Comparison of ENCODE assay signal across 14 cellular contexts in the genomic region with DNA sequence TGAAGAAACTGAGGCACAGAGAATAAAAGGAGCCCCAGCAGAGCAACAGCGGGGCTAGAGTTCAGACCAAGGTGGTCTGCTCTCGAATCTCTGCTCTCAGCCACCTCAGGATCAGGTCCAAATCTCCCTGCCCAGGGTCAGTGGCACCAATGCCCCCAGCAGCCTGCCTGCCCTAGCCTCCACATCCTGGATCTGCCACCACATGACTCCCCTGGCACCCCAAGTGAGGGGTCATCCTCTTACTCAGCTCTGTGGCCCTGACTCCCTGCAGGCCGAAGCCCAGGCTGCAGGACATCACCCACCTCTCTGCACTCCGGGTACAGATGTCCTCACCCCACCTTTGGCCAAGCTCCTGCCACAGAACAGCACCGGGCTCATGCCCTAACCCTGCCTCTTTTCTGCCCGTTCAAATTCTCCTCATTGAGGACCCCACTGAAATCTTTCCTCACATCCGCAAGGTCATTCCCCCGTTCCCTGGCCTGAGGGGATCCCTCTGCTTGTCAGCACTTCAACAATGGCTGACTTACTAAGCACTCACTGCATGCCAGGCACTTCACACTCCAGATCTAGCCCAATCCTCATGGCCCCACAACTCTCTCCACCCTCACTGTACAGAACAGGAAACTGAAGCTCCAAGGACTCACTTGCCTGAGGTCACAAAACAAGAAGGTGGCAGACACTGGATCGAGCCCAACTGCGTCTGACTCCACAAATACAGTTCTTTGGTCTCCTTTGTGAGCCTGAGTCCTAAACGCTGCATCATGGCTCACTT. TPM values are rescaled to one million over a fixed set of nuclear protein-coding genes. Genes with fewer than 3 reads are reported as not detected.
DNase-seq lines count a peak whose midpoint lies in the region; ATAC-seq and TF ChIP-seq lines count a peak whose summit lies in the region.
"Had no signal": no experiment of that assay in that cellular context is flagged by ENCODE, and none has a peak within 500 bp of the region (broad histone marks: within the 10 kb centered on the region; RNA-seq: fewer than 3 reads in every experiment).

No MANE protein-coding gene starts in this region.

- H3K9me3 Mint-ChIP-seq in T-helper 2 cell treated with Interferon-gamma antibody and Interleukin-4, amounts not matched to agents 5 μg/mL and 100 μg/mL, for 36 hours: no peaks in the 10 kb centered on the region
- H3K9me3 Mint-ChIP-seq in nephron: no peaks in the 10 kb centered on the region

- H3K9me3 ChIP-seq in RWPE2 (ENCODE audit: severe bottlenecking): no peaks in the 10 kb centered on the region

- peak overlapping the region; percentile 33 for H3K27ac Mint-ChIP-seq in T-helper 2 cell treated with Interferon-gamma antibody and Interleukin-4, amounts not matched to agents 5 μg/mL and 100 μg/mL, for 36 hours
- peak overlapping the region in 2 of 3 experiments; percentile 24 for H3K27ac Mint-ChIP-seq in nephron

- H3K36me3 ChIP-seq in RWPE2 (ENCODE audit: low read depth): peaks cover 82% of the 10 kb centered on the region

- H3K27me3 ChIP-seq in RWPE2 (ENCODE audit: insufficient read depth, poor library complexity, severe bottlenecking) (no peaks in the 10 kb centered on the region), dorsolateral prefrontal cortex (no peaks in the 10 kb centered on the region)
- H3K27me3 ChIP-seq: foreskin keratinocyte had no signal

- no peak for ATAC-seq in RWPE2 (ENCODE audit: low read depth)
- no peak for ATAC-seq in GM19463 (IDR thresholded peaks at IDR 0.05; ENCODE audit: unreplicated experiment)
- ATAC-seq: foreskin keratinocyte had no signal

- H3K4me3 Mint-ChIP-seq in T-helper 2 cell treated with Interferon-gamma antibody and Interleukin-4, amounts not matched to agents 5 μg/mL and 100 μg/mL, for 36 hours: peak overlapping the region; percentile 15
- H3K4me3 Mint-ChIP-seq in nephron: peak overlapping the region in 1 of 3 experiments; percentile 15

- H3K27me3 Mint-ChIP-seq in T-helper 2 cell treated with Interferon-gamma antibody and Interleukin-4, amounts not matched to agents 5 μg/mL and 100 μg/mL, for 36 hours (ENCODE audit: low read depth): peaks cover under 1% of the 10 kb centered on the region
- peaks cover 4% of the 10 kb centered on the region for H3K27me3 Mint-ChIP-seq in nephron (ENCODE audit: low read depth)

- no peak for TF ChIP-seq CTCF in RWPE2 (IDR thresholded peaks at IDR 0.05; ENCODE audit: poor library complexity, severe bottlenecking)
- TF ChIP-seq CTCF in dorsolateral prefrontal cortex (IDR thresholded peaks at IDR 0.05 in 54 of 56, conservative IDR thresholded peaks at IDR 0.05 in 2 of 56; ENCODE audit: low read depth in 1 of 56, partially characterized antibody in 56 of 56): no peak
- no peak for TF ChIP-seq CTCF in nephron (IDR thresholded peaks at IDR 0.05; ENCODE audit: unreplicated experiment in 3 of 3)

- no peak for DNase-seq in T-helper 2 cell treated with Interferon-gamma antibody and Interleukin-4, amounts not matched to agents 5 μg/mL and 100 μg/mL, for 36 hours (ENCODE audit: low spot score)
- DNase-seq in T-helper 2 cell: no peak
- DNase-seq in RWPE2 (ENCODE audit: low spot score): no peak
- DNase-seq in dorsolateral prefrontal cortex: no peak
- DNase-seq in medulla oblongata (ENCODE audit: extremely low spot score): no peak
- no peak for DNase-seq in cortex of kidney (lab: John Stamatoyannopoulos, UW)
- DNase-seq: 8988T; DMS79 treated with DMSO at 0.1 percent for 48 hours; foreskin keratinocyte; stimulated activated CD4-positive, alpha-beta T cell treated with anti-CD3 and anti-CD28 coated beads, Interleukin-1b, Interleukin-23, amount 100 ng/mL, for 48 hours; T-helper 1 cell had no signal

- H3K4me1 ChIP-seq in RWPE2 (ENCODE audit: insufficient read depth, poor library complexity, severe bottlenecking): peaks cover 14% of the 10 kb centered on the region
- H3K4me1 ChIP-seq: parathyroid adenoma had no signal

- peaks cover 29% of the 10 kb centered on the region for H3K4me1 Mint-ChIP-seq in T-helper 2 cell treated with Interferon-gamma antibody and Interleukin-4, amounts not matched to agents 5 μg/mL and 100 μg/mL, for 36 hours (ENCODE audit: low read depth)
- peaks cover 43% of the 10 kb centered on the region for H3K4me1 Mint-ChIP-seq in nephron

- intact Hi-C loops in dorsolateral prefrontal cortex (cut with DNase I): loop anchor here (10.0 kb wide), 2 partner anchors 404 to 554 kb away; no protein-coding TSS in a partner anchor

- H3K4me3 ChIP-seq in RWPE2 (ENCODE audit: severe bottlenecking): no peak overlapping the region
- peak overlapping the region in 1 of 59 donors; percentile 10 for H3K4me3 ChIP-seq in dorsolateral prefrontal cortex

- peaks cover 60% of the 10 kb centered on the region for H3K36me3 Mint-ChIP-seq in T-helper 2 cell treated with Interferon-gamma antibody and Interleukin-4, amounts not matched to agents 5 μg/mL and 100 μg/mL, for 36 hours (ENCODE audit: low read depth)
- peaks cover 56% of the 10 kb centered on the region for H3K36me3 Mint-ChIP-seq in nephron (ENCODE audit: low read depth)

- H3K27ac ChIP-seq in RWPE2 (ENCODE audit: poor library complexity, severe bottlenecking) (peak overlapping the region; percentile 68), dorsolateral prefrontal cortex (peak overlapping the region in 32 of 59 donors; percentile 7 to 68 (median 34))
- H3K27ac ChIP-seq: foreskin keratinocyte, parathyroid adenoma had no signal

RNA-seq across cellular contexts. Expression of a gene that starts 4.3 kb away (rescaled TPM):
- total RNA-seq in dorsolateral prefrontal cortex: 100 to 1,000 TPM in 85 of 120 experiments, 10 to 100 TPM in 35; 75.2 to 173 (median 106) TPM

RNA-seq across cellular contexts. Expression of a gene that starts 7.0 kb away (rescaled TPM):
- total RNA-seq in dorsolateral prefrontal cortex: 10 to 100 TPM in 113 of 120 experiments, 1 to 10 TPM in 7; 3.1 to 59.1 (median 19.8) TPM
